In genomic region chr17:71071837-71072236, GRCh38 we compare ENCODE assay signal across 1 cellular context.
TF ChIP-seq lines count a peak whose summit lies in the region.

No MANE protein-coding gene starts in this region.

TF ChIP-seq in WTC11, 78 proteins besides CTCF, POLR2A, EP300 and RAD21 (continued from another document):
- TF ChIP-seq ZNF281 (CRISPR knock-in tag; IDR thresholded peaks at IDR 0.05) = no peak
- no peak for TF ChIP-seq PREB (CRISPR knock-in tag; IDR thresholded peaks at IDR 0.05; ENCODE audit: borderline replicate concordance)
- TF ChIP-seq CREM (CRISPR knock-in tag; IDR thresholded peaks at IDR 0.05) = no peak
- TF ChIP-seq MXD4 (CRISPR knock-in tag; IDR thresholded peaks at IDR 0.05; ENCODE audit: borderline replicate concordance) = no peak
- TF ChIP-seq TCF7 (CRISPR knock-in tag; IDR thresholded peaks at IDR 0.05; ENCODE audit: low read depth) = no peak
- no peak for TF ChIP-seq JUN (CRISPR knock-in tag; IDR thresholded peaks at IDR 0.05)
- no peak for TF ChIP-seq ZNF425 (CRISPR knock-in tag; conservative IDR thresholded peaks at IDR 0.05)
- TF ChIP-seq GRHL2 (CRISPR knock-in tag; IDR thresholded peaks at IDR 0.05; ENCODE audit: insufficient replicate concordance, severe bottlenecking) = no peak
